In the genomic region with DNA sequence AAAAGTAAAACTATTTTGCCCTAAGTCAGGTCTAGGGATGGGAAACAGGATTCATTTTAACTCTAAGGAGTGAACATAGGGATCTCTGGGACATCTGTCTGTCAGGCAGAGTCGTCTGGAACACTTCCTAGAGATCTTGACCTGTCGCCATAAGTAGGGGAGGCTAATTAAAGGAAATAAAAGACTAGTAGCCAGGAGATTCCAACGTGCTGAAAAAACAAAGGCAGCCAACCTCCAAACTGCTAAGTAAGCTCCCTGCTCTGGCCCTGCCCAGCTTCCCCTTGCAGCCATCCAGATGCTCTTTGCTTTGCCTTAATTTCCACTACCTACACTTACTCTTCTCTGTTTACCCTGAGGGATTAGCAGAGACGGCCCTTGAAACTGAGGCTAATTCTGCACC, we compare ENCODE assay signal across 30 cellular contexts. TPM values are rescaled to one million over a fixed set of nuclear protein-coding genes. Genes with fewer than 3 reads are reported as not detected.
A peak's percentile ranks its signal among the peaks of the same experiment; 100 is the strongest.
DNase-seq lines count a peak whose midpoint lies in the region; ATAC-seq and TF ChIP-seq lines count a peak whose summit lies in the region.
"Had no signal": no experiment of that assay in that cellular context is flagged by ENCODE, and none has a peak within 500 bp of the region (broad histone marks: within the 10 kb centered on the region; RNA-seq: fewer than 3 reads in every experiment).

No MANE protein-coding gene starts in this region.

- H2AFZ ChIP-seq in neural progenitor cell (replicated peaks): no peak overlapping the region
- H2AFZ ChIP-seq: GM23248 had no signal

- H3K79me2 ChIP-seq in neural progenitor cell (ENCODE audit: low read depth): no peaks in the 10 kb centered on the region

- H3K4me3 ChIP-seq in neural progenitor cell: no peak overlapping the region
- H3K4me3 ChIP-seq in Caco-2 (ENCODE audit: low read depth, low read length): no peak overlapping the region
- H3K4me3 ChIP-seq: GM23248, SJSA1 had no signal

- peaks cover 3% of the 10 kb centered on the region for H3K4me1 Mint-ChIP-seq in activated T-helper 17 cell treated with anti-CD3 and anti-CD28 coated beads, Interleukin-2, amount 50 U/mL, for 72 hours
- H3K4me1 Mint-ChIP-seq in neural progenitor cell (peaks cover 5% of the 10 kb centered on the region), Caco-2 (ENCODE audit: low read depth, unreplicated experiment) (no peaks in the 10 kb centered on the region)
- peaks cover 0 to 4% of the 10 kb centered on the region in 2 donors for H3K4me1 Mint-ChIP-seq in effector memory CD8-positive, alpha-beta T cell (ENCODE audit: low read depth in 2 of 2)
- H3K4me1 Mint-ChIP-seq: B cell had no signal

- no peaks in the 10 kb centered on the region for H3K4me1 ChIP-seq in neural progenitor cell
- peaks cover 20% of the 10 kb centered on the region for H3K4me1 ChIP-seq in Caco-2
- H3K4me1 ChIP-seq: SJSA1 had no signal

- POLR2A ChIA-PET in Caco-2 (lab: Charles Lee): interaction anchor here (1.1 kb wide), 1 partner anchor 18 kb away, joined by 3 read pairs; a partner anchor contains a TSS

- H3K27me3 ChIP-seq in neural progenitor cell (no peaks in the 10 kb centered on the region), Caco-2 (replicated peaks; ENCODE audit: control insufficient read depth, insufficient read depth, low read length) (no peaks in the 10 kb centered on the region)
- H3K27me3 ChIP-seq: SJSA1 had no signal

- H3K27ac Mint-ChIP-seq in activated T-helper 17 cell treated with anti-CD3 and anti-CD28 coated beads, Interleukin-2, amount 50 U/mL, for 72 hours: peak overlapping the region; percentile 20
- H3K27ac Mint-ChIP-seq in neural progenitor cell (no peak overlapping the region), Caco-2 (ENCODE audit: unreplicated experiment) (no peak overlapping the region)
- H3K27ac Mint-ChIP-seq in effector memory CD8-positive, alpha-beta T cell: no peak overlapping the region
- H3K27ac Mint-ChIP-seq: B cell; CD8-positive, alpha-beta T cell; H9 had no signal

- no peak overlapping the region for H3K4me3 Mint-ChIP-seq in activated T-helper 17 cell treated with anti-CD3 and anti-CD28 coated beads, Interleukin-2, amount 50 U/mL, for 72 hours
- H3K4me3 Mint-ChIP-seq in neural progenitor cell (no peak overlapping the region), Caco-2 (ENCODE audit: unreplicated experiment) (no peak overlapping the region)
- H3K4me3 Mint-ChIP-seq in effector memory CD8-positive, alpha-beta T cell: no peak overlapping the region
- H3K4me3 Mint-ChIP-seq: B cell; CD8-positive, alpha-beta T cell; H9 had no signal

- H3K9ac ChIP-seq in neural progenitor cell: no peak overlapping the region
- H3K9ac ChIP-seq: GM23248 had no signal

- H3K27me3 Mint-ChIP-seq in activated T-helper 17 cell treated with anti-CD3 and anti-CD28 coated beads, Interleukin-2, amount 50 U/mL, for 72 hours: peaks cover 5% of the 10 kb centered on the region
- H3K27me3 Mint-ChIP-seq in neural progenitor cell (ENCODE audit: insufficient read depth, low read depth) (no peaks in the 10 kb centered on the region), Caco-2 (ENCODE audit: insufficient read depth, unreplicated experiment) (no peaks in the 10 kb centered on the region)
- H3K27me3 Mint-ChIP-seq in effector memory CD8-positive, alpha-beta T cell: peaks cover 0 to 18% of the 10 kb centered on the region in 2 donors
- H3K27me3 Mint-ChIP-seq: B cell had no signal

- no peaks in the 10 kb centered on the region for H3K9me3 ChIP-seq in neural progenitor cell (ENCODE audit: low read depth)
- H3K9me3 ChIP-seq in Caco-2: no peaks in the 10 kb centered on the region
- H3K9me3 ChIP-seq: SJSA1 had no signal

- intact Hi-C loops in Caco-2 (cut with micrococcal nuclease; ENCODE audit: unreplicated experiment): loop anchor here (2.0 kb wide), 1 partner anchor 21 kb away; no protein-coding TSS in a partner anchor

- no peaks in the 10 kb centered on the region for H4K20me1 ChIP-seq in neural progenitor cell (ENCODE audit: low read depth)

- H3K9me3 Mint-ChIP-seq in activated T-helper 17 cell treated with anti-CD3 and anti-CD28 coated beads, Interleukin-2, amount 50 U/mL, for 72 hours: no peaks in the 10 kb centered on the region
- no peaks in the 10 kb centered on the region for H3K9me3 Mint-ChIP-seq in neural progenitor cell
- H3K9me3 Mint-ChIP-seq in effector memory CD8-positive, alpha-beta T cell: no peaks in the 10 kb centered on the region
- H3K9me3 Mint-ChIP-seq in Caco-2 (ENCODE audit: unreplicated experiment): no peaks in the 10 kb centered on the region
- H3K9me3 Mint-ChIP-seq: CD8-positive, alpha-beta T cell had no signal

- ATAC-seq in activated T-helper 17 cell treated with anti-CD3 and anti-CD28 coated beads, Interleukin-2, amount 50 U/mL, for 72 hours (replicated peaks): no peak
- ATAC-seq in HG02571 (IDR thresholded peaks at IDR 0.05; ENCODE audit: unreplicated experiment): no peak
- ATAC-seq in effector memory CD8-positive, alpha-beta T cell (replicated peaks): no peak
- ATAC-seq in GM19397 (IDR thresholded peaks at IDR 0.05; ENCODE audit: unreplicated experiment): no peak
- ATAC-seq: CD8-positive, alpha-beta T cell; PC-3 had no signal

- no peak for TF ChIP-seq CTCF in neural progenitor cell (IDR thresholded peaks at IDR 0.05)
- no peak for TF ChIP-seq CTCF in Caco-2 (IDR thresholded peaks at IDR 0.05; ENCODE audit: insufficient read depth in 1 of 2, low read depth in 1 of 2, low read length in 1 of 2, severe bottlenecking in 1 of 2, unreplicated experiment in 1 of 2)

- no peaks in the 10 kb centered on the region for H3F3A ChIP-seq in neural progenitor cell (ENCODE audit: low read depth)

- H3K36me3 ChIP-seq in neural progenitor cell (no peaks in the 10 kb centered on the region), Caco-2 (ENCODE audit: control insufficient read depth, insufficient read depth, low read length) (no peaks in the 10 kb centered on the region)
- H3K36me3 ChIP-seq: SJSA1 had no signal

- H3K36me3 Mint-ChIP-seq in activated T-helper 17 cell treated with anti-CD3 and anti-CD28 coated beads, Interleukin-2, amount 50 U/mL, for 72 hours (ENCODE audit: low read depth): no peaks in the 10 kb centered on the region
- no peaks in the 10 kb centered on the region for H3K36me3 Mint-ChIP-seq in neural progenitor cell
- peaks cover 3% of the 10 kb centered on the region for H3K36me3 Mint-ChIP-seq in effector memory CD8-positive, alpha-beta T cell (ENCODE audit: insufficient read depth)
- H3K36me3 Mint-ChIP-seq in Caco-2 (ENCODE audit: insufficient read depth, unreplicated experiment): no peaks in the 10 kb centered on the region
- H3K36me3 Mint-ChIP-seq: CD8-positive, alpha-beta T cell had no signal

- CTCF ChIA-PET in Caco-2 (lab: Charles Lee): interaction anchor here (0.6 kb wide), 1 partner anchor 1713 kb away, joined by 3 read pairs; no protein-coding TSS in a partner anchor

- BruUV-seq in Caco-2 (replicated peaks; lab: Mats Ljungman, UMichigan): no TSS peak

- H3K4me2 ChIP-seq in neural progenitor cell: no peak overlapping the region

- no peak overlapping the region for H3K27ac ChIP-seq in neural progenitor cell
- H3K27ac ChIP-seq: 22Rv1, C4-2B, GM23248, SJSA1 had no signal

- DNase-seq in NCI-H82 (lab: John Stamatoyannopoulos, UW) (peak; percentile 16), NCI-H82 treated with DMSO at 0.1 percent for 48 hours (lab: John Stamatoyannopoulos, UW; ENCODE audit: unreplicated experiment) (no peak), neural progenitor cell (ENCODE audit: low spot score) (peak; percentile 54), Caco-2 (no peak)
- no peak for DNase-seq in effector memory CD8-positive, alpha-beta T cell
- DNase-seq: CD8-positive, alpha-beta T cell; DMS 273 treated with DMSO at 0.1 percent for 48 hours; DMS79 treated with DMSO at 0.1 percent for 48 hours; GM23248; H9; Karpas-422; MV-4-11; NCI-H1105; NCI-H1436 treated with DMSO at 0.1 percent for 48 hours; NCI-H187 treated with DMSO at 0.1 percent for 48 hours; NCI-H2171 treated with DMSO at 0.1 percent for 48 hours; NCI-H345; NCI-H510A treated with DMSO at 0.1 percent for 48 hours; NCI-H748 treated with DMSO at 0.1 percent for 48 hours; NK-92 treated with Interleukin-12 subunit alpha and Interleukin-12 subunit beta, amount 100 ng/mL, for 24 hours; PC-3; Right ventricle myocardium superior; RPMI8226 had no signal

RNA-seq across cellular contexts. Expression of a gene that starts 18.5 kb away (rescaled TPM):
- total RNA-seq in activated T-helper 17 cell treated with anti-CD3 and anti-CD28 coated beads, Interleukin-2, amount 50 U/mL, for 72 hours: 10 to 100 TPM in 1 of 2 donors, 1 to 10 TPM in 1; 8.9 to 20.2 TPM
- total RNA-seq in neural progenitor cell (ENCODE audit: low replicate concordance): 20.4 and 21.3 TPM in 2 replicates
- 18.3 and 19.6 TPM in 2 replicates for total RNA-seq in Caco-2 (2022)

Comparison
In these comparisons a context has a peak if more than half of its experiments do, and no peak if none do; other contexts are left out.
1. DNase-seq: peak in NCI-H82 (single experiment) and neural progenitor cell (single experiment); none in NCI-H82 treated with DMSO at 0.1 percent for 48 hours (single experiment), effector memory CD8-positive, alpha-beta T cell (0 of 3) and Caco-2 (0 of 2).